Comparison of ENCODE assay signal across 8 cellular contexts in genomic region chr22:36239150-36239400, GRCh38. TPM values are rescaled to one million over a fixed set of nuclear protein-coding genes. Genes with fewer than 3 reads are reported as not detected.
DNase-seq lines count a peak whose midpoint lies in the region; FAIRE-seq and TF ChIP-seq lines count a peak whose summit lies in the region.

No MANE protein-coding gene starts in this region.

- FAIRE-seq in RCC 7860 (lab: Jason Lieb, UNC) = no peak

- H3K4me3 ChIP-seq in SJCRH30 = peak overlapping the region; percentile 43
- peak overlapping the region; percentile 81 for H3K4me3 ChIP-seq in epithelial cell of proximal tubule (ENCODE audit: low read depth, low read length)
- peak overlapping the region; percentile 78 to 85 for H3K4me3 ChIP-seq in neutrophil (ENCODE audit: low read depth in 1 of 2, low read length in 1 of 2)

- H3K36me3 ChIP-seq in SJCRH30 (no peaks in the 10 kb centered on the region), neutrophil (peaks cover 31% of the 10 kb centered on the region)

- TF ChIP-seq CTCF in epithelial cell of proximal tubule (conservative IDR thresholded peaks at IDR 0.05; ENCODE audit: low read depth, low read length) = no peak
- no peak for TF ChIP-seq CTCF in neutrophil (IDR thresholded peaks at IDR 0.05)
- TF ChIP-seq CTCF in GM13976 (IDR thresholded peaks at IDR 0.05; ENCODE audit: borderline replicate concordance, control extremely low read depth, extremely low read depth, insufficient read depth, missing control alignments) = no peak

- DNase-seq in DMS53 (lab: John Stamatoyannopoulos, UW) (peak; percentile 44), DMS53 treated with DMSO at 0.1 percent for 48 hours (lab: John Stamatoyannopoulos, UW; ENCODE audit: unreplicated experiment) (no peak), SJCRH30 (no peak), epithelial cell of proximal tubule (ENCODE audit: low read depth) (no peak), GM13976 (ENCODE audit: low spot score) (no peak), NCI-H1105 (lab: John Stamatoyannopoulos, UW) (no peak), RCC 7860 (ENCODE audit: low spot score) (no peak)

- in situ Hi-C loops in GM13976 (cut with MboI; ENCODE audit: low sequenced_read_pairs, unreplicated experiment) = no loop called here

- H3K9me3 ChIP-seq in SJCRH30 (replicated peaks) (peaks cover 4% of the 10 kb centered on the region; the same call in 1 of the 2 replicates), neutrophil (no peaks in the 10 kb centered on the region)

- H3K27me3 ChIP-seq in SJCRH30 (no peaks in the 10 kb centered on the region), neutrophil (no peaks in the 10 kb centered on the region)

- H3K27ac ChIP-seq in SJCRH30 (no peak overlapping the region), neutrophil (peak overlapping the region; percentile 91)

- no peaks in the 10 kb centered on the region; the same call in 1 of the 2 replicates for H3K4me1 ChIP-seq in SJCRH30
- peaks cover 30 to 37% of the 10 kb centered on the region in 2 experiments for H3K4me1 ChIP-seq in neutrophil (ENCODE audit: control insufficient read depth in 1 of 2, insufficient read depth in 1 of 2, low read depth in 1 of 2, low read length in 1 of 2)

RNA-seq across cellular contexts. Expression of gene APOL2, which starts 0.3 kb away (rescaled TPM):
- 1.1 and 1.9 TPM in 2 replicates for total RNA-seq in SJCRH30 (2014; rRNA removed; shearing (Covaris generic))
- 22.8 and 37.8 TPM in 2 replicates for total RNA-seq in epithelial cell of proximal tubule

RNA-seq across cellular contexts. Expression of gene APOL1, which starts 13.9 kb away (rescaled TPM):
- 0.12 and 0.30 TPM in 2 replicates for total RNA-seq in SJCRH30 (2014; rRNA removed; shearing (Covaris generic))
- 5.7 and 7.2 TPM in 2 replicates for total RNA-seq in epithelial cell of proximal tubule

RNA-seq across cellular contexts. Expression of gene APOL4, which starts 37.5 kb away (rescaled TPM):
- total RNA-seq in SJCRH30 (2014; rRNA removed; shearing (Covaris generic)) = 0.10 TPM in 1 of 2 replicates, not detected in the other
- 0.07 TPM in 1 of 2 replicates, not detected in the other for total RNA-seq in epithelial cell of proximal tubule
